Comparison of ENCODE assay signal across 23 cellular contexts in genomic region chr2:175769200-175769599, GRCh38.
"Had no signal": no experiment of that assay in that cellular context is flagged by ENCODE, and none has a peak within 500 bp of the region (broad histone marks: within the 10 kb centered on the region; RNA-seq: fewer than 3 reads in every experiment).

No MANE protein-coding gene starts in this region.

- H3K9me3 ChIP-seq: gastroesophageal sphincter, sigmoid colon, spleen, testis, upper lobe of left lung had no signal

- H3K9ac ChIP-seq: parathyroid adenoma had no signal

- H3K4me3 Mint-ChIP-seq: activated CD4-positive, alpha-beta T cell treated with anti-CD3 and anti-CD28 coated beads, Interleukin-2, amount 10 ng/mL, durations not matched to agents 24 days and 14 days; activated CD8-positive, alpha-beta T cell treated with anti-CD3 and anti-CD28 coated beads for 36 hours; activated naive CD8-positive, alpha-beta T cell treated with anti-CD3 and anti-CD28 coated beads, Interleukin-2, amount 10 ng/mL, durations not matched to agents 7 days and 5 days; activated T-helper 17 cell treated with anti-CD3 and anti-CD28 coated beads, Interleukin-2, amount 50 U/mL, for 72 hours; brain; central memory CD8-positive, alpha-beta T cell; naive thymus-derived CD8-positive, alpha-beta T cell; stimulated activated memory B cell treated with anti-CD40 and anti-IgM and Interleukin-4, amounts not matched to agents 10 μg/mL and 1 μg/mL and 100 μg/mL, for 72 hours had no signal

- H3K27me3 Mint-ChIP-seq: activated CD4-positive, alpha-beta T cell treated with anti-CD3 and anti-CD28 coated beads, Interleukin-2, amount 10 ng/mL, durations not matched to agents 24 days and 14 days; activated naive CD8-positive, alpha-beta T cell treated with anti-CD3 and anti-CD28 coated beads, Interleukin-2, amount 10 ng/mL, durations not matched to agents 7 days and 5 days; stimulated activated memory B cell treated with anti-CD40 and anti-IgM and Interleukin-4, amounts not matched to agents 10 μg/mL and 1 μg/mL and 100 μg/mL, for 72 hours had no signal

- H3K9me3 Mint-ChIP-seq: activated CD4-positive, alpha-beta T cell treated with anti-CD3 and anti-CD28 coated beads, Interleukin-2, amount 10 ng/mL, durations not matched to agents 24 days and 14 days; activated CD8-positive, alpha-beta T cell treated with anti-CD3 and anti-CD28 coated beads for 36 hours; activated T-helper 17 cell treated with anti-CD3 and anti-CD28 coated beads, Interleukin-2, amount 50 U/mL, for 72 hours had no signal

- H3K4me1 ChIP-seq: gastroesophageal sphincter, heart left ventricle, parathyroid adenoma, sigmoid colon, spleen, testis, upper lobe of left lung had no signal

- H3K27ac Mint-ChIP-seq: activated CD4-positive, alpha-beta T cell treated with anti-CD3 and anti-CD28 coated beads, Interleukin-2, amount 10 ng/mL, durations not matched to agents 24 days and 14 days; activated CD8-positive, alpha-beta T cell treated with anti-CD3 and anti-CD28 coated beads for 36 hours; activated naive CD8-positive, alpha-beta T cell treated with anti-CD3 and anti-CD28 coated beads, Interleukin-2, amount 10 ng/mL, durations not matched to agents 7 days and 5 days; activated T-helper 17 cell treated with anti-CD3 and anti-CD28 coated beads, Interleukin-2, amount 50 U/mL, for 72 hours; brain; naive thymus-derived CD8-positive, alpha-beta T cell; stimulated activated memory B cell treated with anti-CD40 and anti-IgM and Interleukin-4, amounts not matched to agents 10 μg/mL and 1 μg/mL and 100 μg/mL, for 72 hours had no signal

- H3K27me3 ChIP-seq: gastroesophageal sphincter, heart left ventricle, sigmoid colon, testis, upper lobe of left lung had no signal

- H3K4me3 ChIP-seq: coronary artery, gastroesophageal sphincter, heart left ventricle, sigmoid colon, spleen, testis, upper lobe of left lung had no signal

- ATAC-seq: activated CD8-positive, alpha-beta T cell treated with anti-CD3 and anti-CD28 coated beads for 36 hours; activated T-helper 17 cell treated with anti-CD3 and anti-CD28 coated beads, Interleukin-2, amount 50 U/mL, for 72 hours; gastroesophageal sphincter; heart left ventricle; left cardiac atrium; naive thymus-derived CD8-positive, alpha-beta T cell; stimulated activated memory B cell treated with anti-CD40 and anti-IgM and Interleukin-4, amounts not matched to agents 10 μg/mL and 1 μg/mL and 100 μg/mL, for 72 hours had no signal

- H3K36me3 ChIP-seq: gastroesophageal sphincter, heart left ventricle, sigmoid colon, spleen, upper lobe of left lung had no signal

- H3K27ac ChIP-seq: gastroesophageal sphincter, heart left ventricle, parathyroid adenoma, sigmoid colon, spleen, testis, upper lobe of left lung had no signal

- DNase-seq: activated CD8-positive, alpha-beta T cell treated with anti-CD3 and anti-CD28 coated beads for 36 hours; activated naive CD4-positive, alpha-beta T cell; activated naive CD8-positive, alpha-beta T cell treated with anti-CD3 and anti-CD28 coated beads, Interleukin-2, amount 10 ng/mL, durations not matched to agents 7 days and 5 days; activated T-cell treated with anti-CD3 and anti-CD28 coated beads, Interleukin-2, amount 50 U/mL, for 1 hour; erythroblast; heart left ventricle; left cardiac atrium; mesenchymal stem cell; naive thymus-derived CD8-positive, alpha-beta T cell; sigmoid colon; spleen; stimulated activated CD4-positive, alpha-beta T cell treated with anti-CD3 and anti-CD28 coated beads, Interleukin-4, amount 100 ng/mL, for 4 hours; T1000; testis; upper lobe of left lung had no signal

- H3K4me1 Mint-ChIP-seq: activated CD4-positive, alpha-beta T cell treated with anti-CD3 and anti-CD28 coated beads, Interleukin-2, amount 10 ng/mL, durations not matched to agents 24 days and 14 days; activated naive CD8-positive, alpha-beta T cell treated with anti-CD3 and anti-CD28 coated beads, Interleukin-2, amount 10 ng/mL, durations not matched to agents 7 days and 5 days; activated T-helper 17 cell treated with anti-CD3 and anti-CD28 coated beads, Interleukin-2, amount 50 U/mL, for 72 hours; brain; central memory CD8-positive, alpha-beta T cell; naive thymus-derived CD8-positive, alpha-beta T cell; stimulated activated memory B cell treated with anti-CD40 and anti-IgM and Interleukin-4, amounts not matched to agents 10 μg/mL and 1 μg/mL and 100 μg/mL, for 72 hours had no signal

- H3K36me3 Mint-ChIP-seq: activated naive CD8-positive, alpha-beta T cell treated with anti-CD3 and anti-CD28 coated beads, Interleukin-2, amount 10 ng/mL, durations not matched to agents 7 days and 5 days; naive thymus-derived CD8-positive, alpha-beta T cell; stimulated activated memory B cell treated with anti-CD40 and anti-IgM and Interleukin-4, amounts not matched to agents 10 μg/mL and 1 μg/mL and 100 μg/mL, for 72 hours had no signal
